ENCODE assay signal across 22 cellular contexts in the genomic region with DNA sequence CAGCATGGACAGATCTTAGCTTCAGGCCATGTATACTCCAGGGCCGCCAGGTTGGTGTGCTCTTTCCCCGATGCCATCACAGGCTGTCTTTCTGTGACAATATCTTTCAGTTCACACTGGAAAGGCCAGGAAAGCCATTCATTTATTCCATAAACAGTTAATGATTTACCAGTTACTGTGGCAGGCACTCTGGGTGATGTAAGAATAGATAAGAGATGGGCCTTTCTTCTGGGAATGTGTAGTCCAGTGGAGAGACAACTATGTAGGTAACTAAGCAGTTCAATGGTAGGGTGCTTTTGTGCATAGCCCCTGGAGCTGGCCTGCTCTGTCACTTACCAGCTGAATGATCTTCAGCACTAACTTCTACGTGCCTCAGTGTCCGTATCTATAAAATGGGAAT. TPM values are rescaled to one million over a fixed set of nuclear protein-coding genes. Genes with fewer than 3 reads are reported as not detected.
"Had no signal": no experiment of that assay in that cellular context is flagged by ENCODE, and none has a peak within 500 bp of the region (broad histone marks: within the 10 kb centered on the region; RNA-seq: fewer than 3 reads in every experiment).

No MANE protein-coding gene starts in this region.

- ATAC-seq: body of pancreas; left cardiac atrium; natural killer cell; right cardiac atrium; stimulated activated naive CD8-positive, alpha-beta T cell treated with anti-CD3 and anti-CD28 coated beads, Interleukin-15, Interleukin-2, amounts not matched to agents 100 U/mL and 50 U/mL, for 24 hours had no signal

- FAIRE-seq: frontal cortex had no signal

- DNase-seq: activated CD4-positive, alpha-beta T cell treated with anti-CD3 and anti-CD28 coated beads for 4 hours; activated CD4-positive, alpha-beta T cell treated with anti-CD3 and anti-CD28 coated beads, Interleukin-2, amount 50 U/mL, for 4 hours; activated CD8-positive, alpha-beta memory T cell treated with anti-CD3 and anti-CD28 coated beads for 24 hours; activated effector memory CD4-positive, alpha-beta T cell treated with Interleukin-2 at 50 U/mL for 16 hours; activated naive CD4-positive, alpha-beta T cell treated with Interleukin-2 at 50 U/mL for 16 hours; anterior cingulate cortex; body of pancreas; cerebellar nuclear complex; dorsolateral prefrontal cortex; effector memory CD4-positive, alpha-beta T cell; glutamatergic neuron; islet precursor cell; left cardiac atrium; natural killer cell; occipital lobe; right cardiac atrium; stimulated activated CD4-positive, alpha-beta T cell treated with anti-CD3 and anti-CD28 coated beads, Interleukin-4, amount 100 ng/mL, for 1 hour; stimulated activated naive CD8-positive, alpha-beta T cell treated with anti-CD3 and anti-CD28 coated beads, Interleukin-15, Interleukin-2, amounts not matched to agents 100 U/mL and 50 U/mL, for 24 hours; testis; transverse colon had no signal

RNA-seq across cellular contexts. Expression of gene LEF1, which starts 46.3 kb away (rescaled TPM):
- total RNA-seq: pulmonary artery endothelial cell had no signal
